Comparison of ENCODE assay signal across 1 cellular context in the genomic region with DNA sequence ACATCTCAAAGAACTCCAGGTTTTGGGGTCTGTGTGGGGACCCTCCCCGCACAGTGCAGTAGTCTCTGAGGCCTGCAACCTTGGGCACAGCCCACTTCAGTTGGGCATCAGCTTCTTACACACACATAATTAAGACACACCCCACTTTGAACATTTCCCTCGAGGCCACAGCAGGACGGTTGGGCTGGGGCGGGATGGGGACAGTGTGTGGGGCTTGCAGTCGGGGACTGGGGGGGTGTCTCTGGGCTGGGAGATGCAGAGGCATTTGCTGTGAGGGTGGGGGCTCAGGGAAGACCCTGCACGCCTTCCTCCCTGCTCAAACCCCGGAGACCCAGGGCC.
TF ChIP-seq lines count a peak whose summit lies in the region.

No MANE protein-coding gene starts in this region.

TF ChIP-seq in H1, 55 proteins besides CTCF, POLR2A, EP300 and RAD21:
- TF ChIP-seq ZNF274 (IDR thresholded peaks at IDR 0.05; ENCODE audit: borderline replicate concordance, extremely low read depth, low read length) (no peak), POLR2AphosphoS5 (IDR thresholded peaks at IDR 0.05; ENCODE audit: low read depth, low read length) (no peak), SIX5 (IDR thresholded peaks at IDR 0.05; ENCODE audit: low read depth, low read length) (no peak), BACH1 (IDR thresholded peaks at IDR 0.05; ENCODE audit: low read length) (no peak), SIN3A (conservative IDR thresholded peaks at IDR 0.05 in 1 of 2, IDR thresholded peaks at IDR 0.05 in 1 of 2; ENCODE audit: low read depth in 1 of 2, low read length in 2 of 2) (no peak), HDAC6 (IDR thresholded peaks at IDR 0.05; ENCODE audit: low read depth, low read length) (no peak), CHD2 (IDR thresholded peaks at IDR 0.05; ENCODE audit: low read length) (no peak), CEBPB (IDR thresholded peaks at IDR 0.05; ENCODE audit: low read depth, low read length) (no peak), SUZ12 (IDR thresholded peaks at IDR 0.05; ENCODE audit: low read length) (no peak), GABPA (IDR thresholded peaks at IDR 0.05; ENCODE audit: borderline replicate concordance, insufficient read depth, low read length) (no peak), TCF12 (IDR thresholded peaks at IDR 0.05; ENCODE audit: low read depth, low read length) (no peak)
- TF ChIP-seq, protein P1, sequence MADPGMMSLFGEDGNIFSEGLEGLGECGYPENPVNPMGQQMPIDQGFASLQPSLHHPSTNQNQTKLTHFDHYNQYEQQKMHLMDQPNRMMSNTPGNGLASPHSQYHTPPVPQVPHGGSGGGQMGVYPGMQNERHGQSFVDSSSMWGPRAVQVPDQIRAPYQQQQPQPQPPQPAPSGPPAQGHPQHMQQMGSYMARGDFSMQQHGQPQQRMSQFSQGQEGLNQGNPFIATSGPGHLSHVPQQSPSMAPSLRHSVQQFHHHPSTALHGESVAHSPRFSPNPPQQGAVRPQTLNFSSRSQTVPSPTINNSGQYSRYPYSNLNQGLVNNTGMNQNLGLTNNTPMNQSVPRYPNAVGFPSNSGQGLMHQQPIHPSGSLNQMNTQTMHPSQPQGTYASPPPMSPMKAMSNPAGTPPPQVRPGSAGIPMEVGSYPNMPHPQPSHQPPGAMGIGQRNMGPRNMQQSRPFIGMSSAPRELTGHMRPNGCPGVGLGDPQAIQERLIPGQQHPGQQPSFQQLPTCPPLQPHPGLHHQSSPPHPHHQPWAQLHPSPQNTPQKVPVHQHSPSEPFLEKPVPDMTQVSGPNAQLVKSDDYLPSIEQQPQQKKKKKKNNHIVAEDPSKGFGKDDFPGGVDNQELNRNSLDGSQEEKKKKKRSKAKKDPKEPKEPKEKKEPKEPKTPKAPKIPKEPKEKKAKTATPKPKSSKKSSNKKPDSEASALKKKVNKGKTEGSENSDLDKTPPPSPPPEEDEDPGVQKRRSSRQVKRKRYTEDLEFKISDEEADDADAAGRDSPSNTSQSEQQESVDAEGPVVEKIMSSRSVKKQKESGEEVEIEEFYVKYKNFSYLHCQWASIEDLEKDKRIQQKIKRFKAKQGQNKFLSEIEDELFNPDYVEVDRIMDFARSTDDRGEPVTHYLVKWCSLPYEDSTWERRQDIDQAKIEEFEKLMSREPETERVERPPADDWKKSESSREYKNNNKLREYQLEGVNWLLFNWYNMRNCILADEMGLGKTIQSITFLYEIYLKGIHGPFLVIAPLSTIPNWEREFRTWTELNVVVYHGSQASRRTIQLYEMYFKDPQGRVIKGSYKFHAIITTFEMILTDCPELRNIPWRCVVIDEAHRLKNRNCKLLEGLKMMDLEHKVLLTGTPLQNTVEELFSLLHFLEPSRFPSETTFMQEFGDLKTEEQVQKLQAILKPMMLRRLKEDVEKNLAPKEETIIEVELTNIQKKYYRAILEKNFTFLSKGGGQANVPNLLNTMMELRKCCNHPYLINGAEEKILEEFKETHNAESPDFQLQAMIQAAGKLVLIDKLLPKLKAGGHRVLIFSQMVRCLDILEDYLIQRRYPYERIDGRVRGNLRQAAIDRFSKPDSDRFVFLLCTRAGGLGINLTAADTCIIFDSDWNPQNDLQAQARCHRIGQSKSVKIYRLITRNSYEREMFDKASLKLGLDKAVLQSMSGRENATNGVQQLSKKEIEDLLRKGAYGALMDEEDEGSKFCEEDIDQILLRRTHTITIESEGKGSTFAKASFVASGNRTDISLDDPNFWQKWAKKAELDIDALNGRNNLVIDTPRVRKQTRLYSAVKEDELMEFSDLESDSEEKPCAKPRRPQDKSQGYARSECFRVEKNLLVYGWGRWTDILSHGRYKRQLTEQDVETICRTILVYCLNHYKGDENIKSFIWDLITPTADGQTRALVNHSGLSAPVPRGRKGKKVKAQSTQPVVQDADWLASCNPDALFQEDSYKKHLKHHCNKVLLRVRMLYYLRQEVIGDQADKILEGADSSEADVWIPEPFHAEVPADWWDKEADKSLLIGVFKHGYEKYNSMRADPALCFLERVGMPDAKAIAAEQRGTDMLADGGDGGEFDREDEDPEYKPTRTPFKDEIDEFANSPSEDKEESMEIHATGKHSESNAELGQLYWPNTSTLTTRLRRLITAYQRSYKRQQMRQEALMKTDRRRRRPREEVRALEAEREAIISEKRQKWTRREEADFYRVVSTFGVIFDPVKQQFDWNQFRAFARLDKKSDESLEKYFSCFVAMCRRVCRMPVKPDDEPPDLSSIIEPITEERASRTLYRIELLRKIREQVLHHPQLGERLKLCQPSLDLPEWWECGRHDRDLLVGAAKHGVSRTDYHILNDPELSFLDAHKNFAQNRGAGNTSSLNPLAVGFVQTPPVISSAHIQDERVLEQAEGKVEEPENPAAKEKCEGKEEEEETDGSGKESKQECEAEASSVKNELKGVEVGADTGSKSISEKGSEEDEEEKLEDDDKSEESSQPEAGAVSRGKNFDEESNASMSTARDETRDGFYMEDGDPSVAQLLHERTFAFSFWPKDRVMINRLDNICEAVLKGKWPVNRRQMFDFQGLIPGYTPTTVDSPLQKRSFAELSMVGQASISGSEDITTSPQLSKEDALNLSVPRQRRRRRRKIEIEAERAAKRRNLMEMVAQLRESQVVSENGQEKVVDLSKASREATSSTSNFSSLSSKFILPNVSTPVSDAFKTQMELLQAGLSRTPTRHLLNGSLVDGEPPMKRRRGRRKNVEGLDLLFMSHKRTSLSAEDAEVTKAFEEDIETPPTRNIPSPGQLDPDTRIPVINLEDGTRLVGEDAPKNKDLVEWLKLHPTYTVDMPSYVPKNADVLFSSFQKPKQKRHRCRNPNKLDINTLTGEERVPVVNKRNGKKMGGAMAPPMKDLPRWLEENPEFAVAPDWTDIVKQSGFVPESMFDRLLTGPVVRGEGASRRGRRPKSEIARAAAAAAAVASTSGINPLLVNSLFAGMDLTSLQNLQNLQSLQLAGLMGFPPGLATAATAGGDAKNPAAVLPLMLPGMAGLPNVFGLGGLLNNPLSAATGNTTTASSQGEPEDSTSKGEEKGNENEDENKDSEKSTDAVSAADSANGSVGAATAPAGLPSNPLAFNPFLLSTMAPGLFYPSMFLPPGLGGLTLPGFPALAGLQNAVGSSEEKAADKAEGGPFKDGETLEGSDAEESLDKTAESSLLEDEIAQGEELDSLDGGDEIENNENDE (IDR thresholded peaks at IDR 0.05; ENCODE audit: insufficient replicate concordance, low read length): no peak
